In the genomic region with DNA sequence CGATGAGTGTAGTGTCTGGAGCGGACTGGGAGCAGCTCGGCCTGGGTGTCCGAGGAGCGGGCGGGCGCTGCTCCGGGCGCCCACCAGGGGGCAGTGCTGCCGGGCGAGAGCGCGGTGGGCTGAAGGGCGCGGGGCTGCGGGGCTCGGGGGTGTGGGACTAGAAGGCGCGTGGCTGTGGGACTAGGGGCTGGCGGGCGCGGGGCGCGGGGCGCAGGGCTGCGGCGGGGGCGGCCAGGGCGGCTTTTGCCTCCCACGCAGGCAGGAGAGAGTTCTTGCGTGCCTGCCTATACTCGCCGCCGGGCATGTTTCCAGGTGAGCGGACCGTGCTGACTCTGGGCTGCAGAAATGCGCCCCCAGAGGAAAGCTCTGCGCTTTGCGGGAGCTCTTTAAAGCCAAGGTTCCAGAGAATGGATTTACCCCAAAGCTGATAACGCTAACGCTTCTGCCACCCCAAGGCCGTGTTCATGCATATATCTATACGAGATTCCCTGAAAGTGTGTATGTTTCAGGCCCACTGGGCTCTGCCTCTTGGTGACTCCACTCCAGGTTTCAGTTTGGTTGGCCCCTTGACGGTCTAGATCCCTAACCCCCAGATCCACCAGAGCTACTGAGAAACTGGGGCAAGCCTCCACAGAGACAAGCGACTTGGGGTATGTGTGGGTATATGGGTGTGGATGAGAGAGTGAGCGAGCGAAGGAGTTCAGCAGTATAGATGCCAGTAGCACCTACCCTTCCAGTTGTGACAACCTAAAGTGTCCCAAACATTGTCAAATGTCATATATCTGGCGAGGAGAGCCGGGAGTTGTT, we compare ENCODE assay signal across 8 cellular contexts. TPM values are rescaled to one million over a fixed set of nuclear protein-coding genes. Genes with fewer than 3 reads are reported as not detected.
DNase-seq lines count a peak whose midpoint lies in the region; ATAC-seq and TF ChIP-seq lines count a peak whose summit lies in the region.

No MANE protein-coding gene starts in this region.

- no peak for TF ChIP-seq EP300 in gastroesophageal sphincter (IDR thresholded peaks at IDR 0.05)

- TF ChIP-seq CTCF in C4-2B (conservative IDR thresholded peaks at IDR 0.05) (peak; percentile 97), Peyer's patch (IDR thresholded peaks at IDR 0.05) (peak in 5 of 6 experiments; percentile 51 to 94 (median 64)), gastroesophageal sphincter (IDR thresholded peaks at IDR 0.05) (peak; percentile 58 to 88 (median 74))

- 23% methylated on average over 9 of the region's 49 CpGs; no CpG with 5 or more reads in 1 of the 2 donors for WGBS in gastroesophageal sphincter (ENCODE audit: low coverage in 1 of 2), 2 donors

- ATAC-seq in GM19328 (IDR thresholded peaks at IDR 0.05; ENCODE audit: unreplicated experiment) = peak; percentile 97
- peak; percentile 90 for ATAC-seq in HG03442 (IDR thresholded peaks at IDR 0.05; ENCODE audit: unreplicated experiment)
- peak; percentile 92 for ATAC-seq in gastroesophageal sphincter

- DNase-seq in Peyer's patch (peak; percentile 79 to 85 (median 80)), non-pigmented ciliary epithelial cell (ENCODE audit: low read depth) (peak; percentile 34), stromal cell of bone marrow (ENCODE audit: low read depth) (peak; percentile 49)
- peak; percentile 87 for DNase-seq in activated effector memory CD4-positive, alpha-beta T cell treated with anti-CD3 and anti-CD28 coated beads, Interleukin-2, amount 50 U/mL, for 16 hours

- no peaks in the 10 kb centered on the region for H3K27me3 ChIP-seq in Peyer's patch
- no peaks in the 10 kb centered on the region for H3K27me3 ChIP-seq in gastroesophageal sphincter

- H3K36me3 ChIP-seq in Peyer's patch = no peaks in the 10 kb centered on the region
- H3K36me3 ChIP-seq in gastroesophageal sphincter = no peaks in the 10 kb centered on the region

- H3K4me3 ChIP-seq in Peyer's patch = peak overlapping the region; percentile 44 to 79 (median 64)
- peak overlapping the region; percentile 68 for H3K4me3 ChIP-seq in gastroesophageal sphincter

- TF ChIP-seq POLR2A in Peyer's patch (IDR thresholded peaks at IDR 0.05) (no peak), gastroesophageal sphincter (IDR thresholded peaks at IDR 0.05) (no peak)

- H3K4me1 ChIP-seq in Peyer's patch (peaks cover 0 to 6% (median 0%) of the 10 kb centered on the region in 4 donors), gastroesophageal sphincter (peaks cover 0 to 14% (median 7%) of the 10 kb centered on the region in 3 donors)

- H3K9me3 ChIP-seq in Peyer's patch (no peaks in the 10 kb centered on the region), gastroesophageal sphincter (no peaks in the 10 kb centered on the region)

- peak overlapping the region; percentile 17; the same call in 1 of the 2 replicates for H3K27ac ChIP-seq in C4-2B
- H3K27ac ChIP-seq in Peyer's patch = peak overlapping the region in 1 of 4 donors; percentile 68
- H3K27ac ChIP-seq in gastroesophageal sphincter = peak overlapping the region in 1 of 4 donors; percentile 48

RNA-seq across cellular contexts. Expression of a gene that starts 56.2 kb away (rescaled TPM):
- 1 to 10 TPM; 3.5 to 4.2 (median 4.0) TPM for total RNA-seq in Peyer's patch
- 1 to 10 TPM; 2.4 to 6.1 (median 3.2) TPM for total RNA-seq in gastroesophageal sphincter

Comparison
In these comparisons a context has a peak if more than half of its experiments do, and no peak if none do; other contexts are left out.
1. DNase-seq: peak in every context shown above with its lines; median percentile 87 in activated effector memory CD4-positive, alpha-beta T cell treated with anti-CD3 and anti-CD28 coated beads, Interleukin-2, amount 50 U/mL, for 16 hours; 80 in Peyer's patch; 49 in stromal cell of bone marrow; 34 in non-pigmented ciliary epithelial cell.